23 cellular contexts compared by ENCODE assay signal in genomic region chr21:33032434-33033047, GRCh38. TPM values are rescaled to one million over a fixed set of nuclear protein-coding genes. Genes with fewer than 3 reads are reported as not detected.
DNase-seq lines count a peak whose midpoint lies in the region; ATAC-seq, FAIRE-seq and TF ChIP-seq lines count a peak whose summit lies in the region.
"Had no signal": no experiment of that assay in that cellular context is flagged by ENCODE, and none has a peak within 500 bp of the region (broad histone marks: within the 10 kb centered on the region; RNA-seq: fewer than 3 reads in every experiment).

No MANE protein-coding gene starts in this region.

- H4K8ac ChIP-seq in trophoblast cell (ENCODE audit: low read depth, low read length): no peak overlapping the region

- peaks cover 52% of the 10 kb centered on the region for H3K4me1 Mint-ChIP-seq in GM23338
- H3K4me1 Mint-ChIP-seq in glutamatergic neuron (ENCODE audit: low read depth, unreplicated experiment): peaks cover 28% of the 10 kb centered on the region
- peaks cover 22% of the 10 kb centered on the region for H3K4me1 Mint-ChIP-seq in activated CD8-positive, alpha-beta memory T cell treated with anti-CD3 and anti-CD28 coated beads, Interleukin-2, amount 10 ng/mL, durations not matched to agents 7 days and 5 days

- H4K20me1 ChIP-seq in GM23338 (replicated peaks; ENCODE audit: insufficient read depth): peaks cover 12% of the 10 kb centered on the region

- H3K27me3 Mint-ChIP-seq in GM23338 (ENCODE audit: insufficient read depth, low read depth, poor library complexity) (peaks cover 84% of the 10 kb centered on the region), glutamatergic neuron (ENCODE audit: unreplicated experiment) (peaks cover 20% of the 10 kb centered on the region)
- peaks cover 55% of the 10 kb centered on the region for H3K27me3 Mint-ChIP-seq in activated CD8-positive, alpha-beta memory T cell treated with anti-CD3 and anti-CD28 coated beads, Interleukin-2, amount 10 ng/mL, durations not matched to agents 7 days and 5 days

- H2BK120ac ChIP-seq in trophoblast cell (ENCODE audit: insufficient read depth, low read length, poor library complexity): no peak overlapping the region

- peaks cover 100% of the 10 kb centered on the region for H3K27me3 ChIP-seq in GM23338 (ENCODE audit: insufficient read depth)
- peaks cover 71% of the 10 kb centered on the region for H3K27me3 ChIP-seq in trophoblast cell (ENCODE audit: insufficient read depth, low read length)
- H3K27me3 ChIP-seq in aorta (ENCODE audit: control insufficient read depth in 1 of 2, insufficient read depth in 2 of 2, low read length in 1 of 2): peaks cover 0 to 1% of the 10 kb centered on the region in 2 donors

- ATAC-seq in GM23338: no peak
- no peak for ATAC-seq in aorta (ENCODE audit: low FRiP score)
- no peak for ATAC-seq in GM18517 (IDR thresholded peaks at IDR 0.05; ENCODE audit: unreplicated experiment)
- no peak for ATAC-seq in activated CD8-positive, alpha-beta memory T cell treated with anti-CD3 and anti-CD28 coated beads, Interleukin-2, amount 10 ng/mL, durations not matched to agents 7 days and 5 days
- ATAC-seq: HCT116, HepG2 had no signal

- H3K14ac ChIP-seq in trophoblast cell (ENCODE audit: low read length): no peak overlapping the region

- H3K9me2 ChIP-seq in GM23338 (ENCODE audit: insufficient read depth): no peaks in the 10 kb centered on the region

- H3K36me3 Mint-ChIP-seq in GM23338 (ENCODE audit: low read depth): no peaks in the 10 kb centered on the region; the same call in 1 of the 3 replicates
- peaks cover 5% of the 10 kb centered on the region for H3K36me3 Mint-ChIP-seq in glutamatergic neuron (ENCODE audit: unreplicated experiment)
- H3K36me3 Mint-ChIP-seq in activated CD8-positive, alpha-beta memory T cell treated with anti-CD3 and anti-CD28 coated beads, Interleukin-2, amount 10 ng/mL, durations not matched to agents 7 days and 5 days: peaks cover 1% of the 10 kb centered on the region
- H3K36me3 Mint-ChIP-seq: CD4-positive, alpha-beta memory T cell; IgD-negative memory B cell had no signal

- H3K9ac ChIP-seq in trophoblast cell (ENCODE audit: low read length): no peak overlapping the region
- H3K9ac ChIP-seq: BLaER1 had no signal

- no peaks in the 10 kb centered on the region for H3K36me3 ChIP-seq in GM23338 (ENCODE audit: insufficient read depth)
- H3K36me3 ChIP-seq in trophoblast cell (ENCODE audit: control insufficient read depth in 1 of 2, insufficient read depth in 2 of 2, low read length in 2 of 2): no peaks in the 10 kb centered on the region
- no peaks in the 10 kb centered on the region for H3K36me3 ChIP-seq in aorta (ENCODE audit: control insufficient read depth in 1 of 2, insufficient read depth in 2 of 2, low read length in 1 of 2)
- H3K36me3 ChIP-seq: BLaER1 had no signal

- intact Hi-C loops in aorta (cut with DNase I): no loop called here

- H2AFZ ChIP-seq in GM23338 (no peak overlapping the region), trophoblast cell (ENCODE audit: insufficient read depth, low read length, poor library complexity) (no peak overlapping the region)

- H3K18ac ChIP-seq in trophoblast cell (ENCODE audit: low read length): no peak overlapping the region

- no peak for TF ChIP-seq POLR2A in H54 (IDR thresholded peaks at IDR 0.05; ENCODE audit: low read depth, low read length)

- H4K12ac ChIP-seq in trophoblast cell (ENCODE audit: low read depth, low read length): no peak overlapping the region

- H3K23ac ChIP-seq in trophoblast cell (ENCODE audit: low read length): no peak overlapping the region

- H3K27ac Mint-ChIP-seq in GM23338 (no peak overlapping the region), glutamatergic neuron (ENCODE audit: unreplicated experiment) (no peak overlapping the region)
- H3K27ac Mint-ChIP-seq in activated CD8-positive, alpha-beta memory T cell treated with anti-CD3 and anti-CD28 coated beads, Interleukin-2, amount 10 ng/mL, durations not matched to agents 7 days and 5 days: no peak overlapping the region
- H3K27ac Mint-ChIP-seq: CD14-positive monocyte; CD4-positive, alpha-beta memory T cell; IgD-negative memory B cell had no signal

- H3K4me1 ChIP-seq in GM23338 (ENCODE audit: insufficient read depth): peaks cover 45% of the 10 kb centered on the region
- H3K4me1 ChIP-seq in trophoblast cell (ENCODE audit: control insufficient read depth in 1 of 2, insufficient read depth in 2 of 2, low read length in 2 of 2): no peaks in the 10 kb centered on the region
- no peaks in the 10 kb centered on the region for H3K4me1 ChIP-seq in aorta (ENCODE audit: control insufficient read depth in 1 of 2, insufficient read depth in 2 of 2, low read length in 2 of 2)

- CTCF ChIA-PET in activated CD8-positive, alpha-beta memory T cell treated with anti-CD3 and anti-CD28 coated beads, Interleukin-2, amount 10 ng/mL, durations not matched to agents 7 days and 5 days (lab: Charles Lee): no interaction called here

- peak overlapping the region; percentile 49; the same call in 1 of the 2 replicates for H3K4me3 ChIP-seq in GM23338
- peak overlapping the region; percentile 39 for H3K4me3 ChIP-seq in trophoblast cell (ENCODE audit: low read depth, low read length)
- no peak overlapping the region for H3K4me3 ChIP-seq in aorta (ENCODE audit: low read length in 2 of 2)
- H3K4me3 ChIP-seq: BLaER1 had no signal

- peaks cover 3% of the 10 kb centered on the region; the same call in 2 of the 3 replicates for H3K9me3 Mint-ChIP-seq in GM23338
- H3K9me3 Mint-ChIP-seq in glutamatergic neuron (ENCODE audit: unreplicated experiment): peaks cover 10% of the 10 kb centered on the region
- no peaks in the 10 kb centered on the region for H3K9me3 Mint-ChIP-seq in activated CD8-positive, alpha-beta memory T cell treated with anti-CD3 and anti-CD28 coated beads, Interleukin-2, amount 10 ng/mL, durations not matched to agents 7 days and 5 days (ENCODE audit: low read depth)
- H3K9me3 Mint-ChIP-seq: CD4-positive, alpha-beta memory T cell had no signal

- no peaks in the 10 kb centered on the region for H3K79me1 ChIP-seq in trophoblast cell (ENCODE audit: low read length)

- no peak overlapping the region for H4K91ac ChIP-seq in trophoblast cell (ENCODE audit: low read depth, low read length)

- DNase-seq in GM10266 (ENCODE audit: extremely low spot score): peak; percentile 22
- DNase-seq in GM23338 (ENCODE audit: low spot score): no peak
- no peak for DNase-seq in glutamatergic neuron
- no peak for DNase-seq in trophoblast cell
- no peak for DNase-seq in H54 (ENCODE audit: insufficient read length, low spot score)
- DNase-seq in aorta: no peak
- DNase-seq in activated CD8-positive, alpha-beta memory T cell treated with anti-CD3 and anti-CD28 coated beads, Interleukin-2, amount 10 ng/mL, durations not matched to agents 7 days and 5 days: no peak
- DNase-seq: 8988T; CD4-positive, alpha-beta memory T cell; DMS153; DMS79; GDM1; KBM-7 had no signal

- H3K4me3 Mint-ChIP-seq in GM23338 (peak overlapping the region; percentile 8; the same call in 1 of the 3 replicates), glutamatergic neuron (ENCODE audit: unreplicated experiment) (peak overlapping the region; percentile 50)
- H3K4me3 Mint-ChIP-seq in activated CD8-positive, alpha-beta memory T cell treated with anti-CD3 and anti-CD28 coated beads, Interleukin-2, amount 10 ng/mL, durations not matched to agents 7 days and 5 days: no peak overlapping the region
- H3K4me3 Mint-ChIP-seq: CD14-positive monocyte; CD4-positive, alpha-beta memory T cell; IgD-negative memory B cell had no signal

- no peak overlapping the region for H3K27ac ChIP-seq in GM23338 (ENCODE audit: low read depth)
- H3K27ac ChIP-seq in trophoblast cell (ENCODE audit: low read depth, low read length): no peak overlapping the region
- no peak overlapping the region for H3K27ac ChIP-seq in aorta (ENCODE audit: low read depth in 1 of 2, low read length in 2 of 2)
- H3K27ac ChIP-seq: BLaER1 had no signal

- H3K9me3 ChIP-seq in trophoblast cell (ENCODE audit: insufficient read depth, low read depth, low read length) (peaks cover 7% of the 10 kb centered on the region), aorta (ENCODE audit: control insufficient read depth, low read length) (no peaks in the 10 kb centered on the region)

- WGBS in trophoblast cell (ENCODE audit: extremely low coverage, insufficient coverage, insufficient read length): no CpG with 5 or more reads among the region's 10 CpGs
- 13 to 14% methylated on average over 10 of the region's 10 CpGs for WGBS in aorta, 2 donors

- H3K79me2 ChIP-seq in GM23338 (replicated peaks; ENCODE audit: insufficient read depth) (no peaks in the 10 kb centered on the region), trophoblast cell (ENCODE audit: control insufficient read depth, insufficient read depth, low read length, poor library complexity) (no peaks in the 10 kb centered on the region)

- H3K4me2 ChIP-seq in GM23338: no peak overlapping the region
- no peak overlapping the region for H3K4me2 ChIP-seq in trophoblast cell (ENCODE audit: low read length)
- H3K4me2 ChIP-seq: BLaER1 had no signal

- H2AK5ac ChIP-seq in trophoblast cell (ENCODE audit: low read length): no peak overlapping the region

- no peak overlapping the region for H2BK5ac ChIP-seq in trophoblast cell (ENCODE audit: low read depth, low read length, poor library complexity)

- TF ChIP-seq CTCF in GM10266 (IDR thresholded peaks at IDR 0.05; ENCODE audit: control insufficient read depth, insufficient read depth, low read depth, missing control alignments): no peak
- no peak for TF ChIP-seq CTCF in GM23338 (conservative IDR thresholded peaks at IDR 0.05; ENCODE audit: low read depth in 2 of 2)
- TF ChIP-seq CTCF in glutamatergic neuron (IDR thresholded peaks at IDR 0.05; ENCODE audit: partially characterized antibody, unreplicated experiment): no peak

- H3K4ac ChIP-seq in trophoblast cell (ENCODE audit: low read depth, low read length): no peak overlapping the region

- H2BK12ac ChIP-seq in trophoblast cell (ENCODE audit: low read length): no peak overlapping the region

- no peak for FAIRE-seq in H54 (lab: Jason Lieb, UNC)
- FAIRE-seq: HepG2 had no signal

- no peaks in the 10 kb centered on the region for H3F3A ChIP-seq in GM23338 (replicated peaks; ENCODE audit: low read depth)

RNA-seq across cellular contexts. Expression of gene OLIG2, which starts 6.8 kb away (rescaled TPM):
- 0.04 and 1.4 TPM in 2 replicates for total RNA-seq in GM23338 (2014; rRNA removed; shearing (Covaris generic))
- polyA plus RNA-seq in GM23338 (2016; fragmentation: Nextera tagmentation; extraction: Ambion mirVana): 0.09 and 0.15 TPM in 2 replicates
- 21.4 TPM for total RNA-seq in glutamatergic neuron (ENCODE audit: unreplicated experiment)
- 0.03 and 0.05 TPM in 2 replicates for polyA plus RNA-seq in trophoblast cell (2013)
- total RNA-seq in aorta: not detected
- polyA plus RNA-seq in aorta: not detected
- not detected for total RNA-seq in activated CD8-positive, alpha-beta memory T cell treated with anti-CD3 and anti-CD28 coated beads, Interleukin-2, amount 10 ng/mL, durations not matched to agents 7 days and 5 days
- total RNA-seq: A673; CD4-positive, alpha-beta memory T cell; HepG2 had no signal
- polyA plus RNA-seq: AG04450; CD14-positive monocyte; CD4-positive, alpha-beta memory T cell; HepG2; IgD-negative memory B cell had no signal

RNA-seq across cellular contexts. Expression of gene OLIG1, which starts 37.4 kb away (rescaled TPM):
- total RNA-seq in GM23338 (2014; rRNA removed; shearing (Covaris generic)): 0.14 and 0.19 TPM in 2 replicates
- 0.81 and 2.0 TPM in 2 replicates for polyA plus RNA-seq in GM23338 (2016; fragmentation: Nextera tagmentation; extraction: Ambion mirVana)
- 14.2 TPM for total RNA-seq in glutamatergic neuron (ENCODE audit: unreplicated experiment)
- polyA plus RNA-seq in trophoblast cell (2013): 1.2 and 1.8 TPM in 2 replicates
- not detected for total RNA-seq in aorta
- polyA plus RNA-seq in aorta: not detected
- total RNA-seq in activated CD8-positive, alpha-beta memory T cell treated with anti-CD3 and anti-CD28 coated beads, Interleukin-2, amount 10 ng/mL, durations not matched to agents 7 days and 5 days: not detected
- total RNA-seq: A673; CD4-positive, alpha-beta memory T cell; Daoy; H4; HepG2 had no signal
- polyA plus RNA-seq: AG04450; CD4-positive, alpha-beta memory T cell; HepG2; IgD-negative memory B cell had no signal

Comparison
In these comparisons a context has a peak if more than half of its experiments do, and no peak if none do; other contexts are left out.
1. H3K4me3 ChIP-seq: peak in GM23338 (single experiment) and trophoblast cell (single experiment); none in aorta (0 of 2).
2. RNA of gene OLIG1, which starts 37.4 kb away (total RNA-seq): 14.2 TPM in glutamatergic neuron (single experiment); not detected in aorta, 0.14 to 0.19 TPM in GM23338 and not detected in activated CD8-positive, alpha-beta memory T cell treated with anti-CD3 and anti-CD28 coated beads, Interleukin-2, amount 10 ng/mL, durations not matched to agents 7 days and 5 days; every median in the first group is over 10 times any median in the second.